ENCODE assay signal across 11 cellular contexts in the genomic region with DNA sequence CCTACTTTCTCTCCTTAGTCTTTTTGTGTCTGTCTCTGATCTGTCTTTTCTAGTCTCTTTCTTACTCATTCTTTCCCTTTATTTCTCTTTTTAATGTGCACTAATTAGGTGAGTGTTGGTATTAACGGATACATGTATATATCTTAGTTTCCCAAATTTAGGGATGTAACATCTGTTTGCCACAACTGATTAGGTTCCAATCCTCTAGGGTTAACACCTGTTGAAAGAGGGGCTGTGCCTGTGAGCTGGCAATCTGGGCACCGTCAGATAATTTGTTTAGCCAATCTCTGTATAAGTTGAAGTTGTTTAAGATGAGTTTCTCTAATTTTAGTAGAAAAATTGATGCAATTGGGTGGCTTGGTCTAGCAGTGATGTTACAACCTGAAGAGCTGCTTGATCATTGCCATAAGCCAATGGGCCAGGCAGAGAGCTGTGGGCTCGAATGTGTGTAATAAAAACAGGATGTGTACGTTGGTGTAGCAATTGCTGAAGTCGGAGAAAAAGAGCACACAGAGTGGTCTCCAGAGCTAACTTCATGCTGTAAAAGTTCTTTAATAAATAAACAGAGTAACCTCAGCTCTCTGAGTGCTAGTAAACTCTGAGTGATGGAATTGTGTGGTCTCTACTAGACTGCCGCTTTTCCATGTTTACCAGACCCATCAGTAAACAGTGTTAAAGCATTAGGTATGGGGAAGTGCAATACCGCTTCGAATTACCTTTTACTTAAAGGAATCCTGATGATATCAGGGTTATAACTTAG. TPM values are rescaled to one million over a fixed set of nuclear protein-coding genes. Genes with fewer than 3 reads are reported as not detected.
DNase-seq lines count a peak whose midpoint lies in the region; ATAC-seq and TF ChIP-seq lines count a peak whose summit lies in the region.
"Had no signal": no experiment of that assay in that cellular context is flagged by ENCODE, and none has a peak within 500 bp of the region (broad histone marks: within the 10 kb centered on the region; RNA-seq: fewer than 3 reads in every experiment).

No MANE protein-coding gene starts in this region.

- ATAC-seq in left colon (peak; percentile 6), upper lobe of left lung (ENCODE audit: low FRiP score in 2 of 2) (no peak)
- ATAC-seq: esophagus mucosa had no signal

- WGBS in upper lobe of left lung, 2 donors = 26 to 41% methylated on average over 8 of the region's 8 CpGs

- no peaks in the 10 kb centered on the region for H3K9me3 ChIP-seq in upper lobe of left lung
- H3K9me3 ChIP-seq: uterus had no signal

- no peak for TF ChIP-seq CTCF in upper lobe of left lung (IDR thresholded peaks at IDR 0.05)

- intact Hi-C loops in left colon (cut with DNase I, micrococcal nuclease) = no loop called here

- no peaks in the 10 kb centered on the region for H3K36me3 ChIP-seq in upper lobe of left lung
- H3K36me3 ChIP-seq: uterus had no signal

- peak in 1 of 4 donors; percentile 53 for TF ChIP-seq POLR2A in upper lobe of left lung (IDR thresholded peaks at IDR 0.05)

- H3K27ac ChIP-seq in upper lobe of left lung = peak overlapping the region; percentile 69 to 87 (median 76)
- H3K27ac ChIP-seq: uterus had no signal

- peaks cover 11 to 23% (median 13%) of the 10 kb centered on the region in 4 donors for H3K4me1 ChIP-seq in upper lobe of left lung

- peak; percentile 11 for DNase-seq in stimulated activated CD4-positive, alpha-beta T cell treated with anti-CD3 and anti-CD28 coated beads, Interleukin-15, amount 100 ng/mL, for 24 hours
- DNase-seq in stimulated activated CD4-positive, alpha-beta T cell treated with anti-CD3 and anti-CD28 coated beads, Interleukin-2, amount 100 ng/mL, for 48 hours = no peak
- peak; percentile 11 to 34 for DNase-seq in activated CD4-positive, alpha-beta T cell treated with anti-CD3 and anti-CD28 coated beads, Interleukin-2, amount 50 U/mL, for 48 hours
- DNase-seq in left colon = no peak
- no peak for DNase-seq in upper lobe of left lung
- no peak for DNase-seq in NK-92 (lab: John Stamatoyannopoulos, UW; ENCODE audit: unreplicated experiment)
- no peak for DNase-seq in NCI-H345 treated with DMSO at 0.1 percent for 48 hours (lab: John Stamatoyannopoulos, UW; ENCODE audit: unreplicated experiment)
- no peak for DNase-seq in hypothalamus (lab: John Stamatoyannopoulos, UW)
- DNase-seq: HFFc6, uterus had no signal

- H3K27me3 ChIP-seq in upper lobe of left lung = no peaks in the 10 kb centered on the region
- H3K27me3 ChIP-seq: uterus had no signal

- H3K4me3 ChIP-seq in upper lobe of left lung = peak overlapping the region in 3 of 4 donors; percentile 39 to 55 (median 51)

- no peak for TF ChIP-seq EP300 in upper lobe of left lung (IDR thresholded peaks at IDR 0.05)

RNA-seq across cellular contexts. Expression of a gene that starts 18.3 kb away (rescaled TPM):
- total RNA-seq in left colon (10 to 100 TPM; 14.3 to 97.8 TPM), upper lobe of left lung (1,000 to 10,000 TPM in 1 of 6 donors, 100 to 1,000 TPM in 4, 10 to 100 TPM in 1; 52.9 to 1,947 (median 459) TPM)
- total RNA-seq: HFFc6 had no signal

RNA-seq across cellular contexts. Expression of a gene that starts 29.7 kb away (rescaled TPM):
- total RNA-seq in left colon = 10 to 100 TPM in 1 of 2 donors, 1 to 10 TPM in 1; 7.3 to 11.6 TPM
- total RNA-seq in upper lobe of left lung = 10 to 100 TPM in 3 of 6 donors, 1 to 10 TPM in 2, under 1 TPM in 1; 1.00 to 12.8 (median 10.2) TPM

Comparison
In these comparisons a context has a peak if more than half of its experiments do, and no peak if none do; other contexts are left out.
1. DNase-seq: peak in stimulated activated CD4-positive, alpha-beta T cell treated with anti-CD3 and anti-CD28 coated beads, Interleukin-15, amount 100 ng/mL, for 24 hours (single experiment) and activated CD4-positive, alpha-beta T cell treated with anti-CD3 and anti-CD28 coated beads, Interleukin-2, amount 50 U/mL, for 48 hours (2 of 2); none in stimulated activated CD4-positive, alpha-beta T cell treated with anti-CD3 and anti-CD28 coated beads, Interleukin-2, amount 100 ng/mL, for 48 hours (0 of 2), left colon (0 of 2), upper lobe of left lung (0 of 2), NK-92 (single experiment), NCI-H345 treated with DMSO at 0.1 percent for 48 hours (single experiment) and hypothalamus (0 of 51).